Comparison of ENCODE assay signal across 1 cellular context in the genomic region with DNA sequence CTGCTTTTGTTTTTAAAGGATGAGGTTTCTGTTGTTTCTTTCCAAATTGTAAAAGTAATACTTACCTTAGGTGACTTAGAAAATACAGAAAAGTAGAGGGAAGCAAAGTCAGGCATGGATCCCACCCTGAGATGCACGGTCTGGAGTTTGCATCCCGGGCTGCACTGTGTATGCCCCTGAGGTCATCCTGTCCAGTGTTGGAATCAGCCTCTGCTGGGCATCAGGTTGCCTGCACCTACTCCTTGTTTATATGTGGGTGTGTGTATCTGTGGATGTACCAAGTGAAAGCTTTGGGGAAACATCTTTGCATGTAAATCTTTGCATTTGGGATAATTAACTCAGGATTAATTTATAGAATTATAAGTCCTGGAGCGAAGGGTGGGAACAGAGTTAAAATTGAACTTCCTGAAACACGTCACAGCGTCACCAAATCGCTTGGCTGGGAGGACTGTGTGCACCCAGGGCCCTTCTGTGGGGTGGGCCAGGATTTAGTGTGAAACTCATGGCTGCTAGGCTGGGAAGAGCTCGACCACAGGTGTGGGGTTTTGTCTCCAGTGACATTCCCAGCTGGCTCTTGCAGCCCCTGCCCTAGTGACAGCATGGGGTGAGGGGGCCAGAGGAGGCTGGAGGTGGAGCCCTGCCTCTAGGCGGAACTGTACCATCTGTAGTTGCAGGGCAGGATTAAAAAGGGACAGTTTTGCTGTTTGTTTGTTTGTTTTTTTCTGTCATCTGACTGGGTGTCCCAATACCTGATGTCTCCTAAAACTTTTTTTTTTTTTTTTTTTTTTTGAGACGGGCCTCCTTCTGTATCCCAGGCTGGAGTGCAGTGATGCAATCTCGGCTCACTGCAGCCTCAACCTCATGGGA.
TF ChIP-seq lines count a peak whose summit lies in the region.

No MANE protein-coding gene starts in this region.

TF ChIP-seq in WTC11, 78 proteins besides CTCF, POLR2A, EP300 and RAD21 (continued from another document):
- no peak for TF ChIP-seq ZMAT4 (CRISPR knock-in tag; IDR thresholded peaks at IDR 0.05)
- TF ChIP-seq, protein P1, sequence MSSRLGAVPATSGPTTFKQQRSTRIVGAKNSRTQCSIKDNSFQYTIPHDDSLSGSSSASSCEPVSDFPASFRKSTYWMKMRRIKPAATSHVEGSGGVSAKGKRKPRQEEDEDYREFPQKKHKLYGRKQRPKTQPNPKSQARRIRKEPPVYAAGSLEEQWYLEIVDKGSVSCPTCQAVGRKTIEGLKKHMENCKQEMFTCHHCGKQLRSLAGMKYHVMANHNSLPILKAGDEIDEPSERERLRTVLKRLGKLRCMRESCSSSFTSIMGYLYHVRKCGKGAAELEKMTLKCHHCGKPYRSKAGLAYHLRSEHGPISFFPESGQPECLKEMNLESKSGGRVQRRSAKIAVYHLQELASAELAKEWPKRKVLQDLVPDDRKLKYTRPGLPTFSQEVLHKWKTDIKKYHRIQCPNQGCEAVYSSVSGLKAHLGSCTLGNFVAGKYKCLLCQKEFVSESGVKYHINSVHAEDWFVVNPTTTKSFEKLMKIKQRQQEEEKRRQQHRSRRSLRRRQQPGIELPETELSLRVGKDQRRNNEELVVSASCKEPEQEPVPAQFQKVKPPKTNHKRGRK (CRISPR knock-in tag; IDR thresholded peaks at IDR 0.05; ENCODE audit: borderline replicate concordance) = no peak
- no peak for TF ChIP-seq NR3C1 (CRISPR knock-in tag; conservative IDR thresholded peaks at IDR 0.05; ENCODE audit: low read depth)
- TF ChIP-seq, protein P2, sequence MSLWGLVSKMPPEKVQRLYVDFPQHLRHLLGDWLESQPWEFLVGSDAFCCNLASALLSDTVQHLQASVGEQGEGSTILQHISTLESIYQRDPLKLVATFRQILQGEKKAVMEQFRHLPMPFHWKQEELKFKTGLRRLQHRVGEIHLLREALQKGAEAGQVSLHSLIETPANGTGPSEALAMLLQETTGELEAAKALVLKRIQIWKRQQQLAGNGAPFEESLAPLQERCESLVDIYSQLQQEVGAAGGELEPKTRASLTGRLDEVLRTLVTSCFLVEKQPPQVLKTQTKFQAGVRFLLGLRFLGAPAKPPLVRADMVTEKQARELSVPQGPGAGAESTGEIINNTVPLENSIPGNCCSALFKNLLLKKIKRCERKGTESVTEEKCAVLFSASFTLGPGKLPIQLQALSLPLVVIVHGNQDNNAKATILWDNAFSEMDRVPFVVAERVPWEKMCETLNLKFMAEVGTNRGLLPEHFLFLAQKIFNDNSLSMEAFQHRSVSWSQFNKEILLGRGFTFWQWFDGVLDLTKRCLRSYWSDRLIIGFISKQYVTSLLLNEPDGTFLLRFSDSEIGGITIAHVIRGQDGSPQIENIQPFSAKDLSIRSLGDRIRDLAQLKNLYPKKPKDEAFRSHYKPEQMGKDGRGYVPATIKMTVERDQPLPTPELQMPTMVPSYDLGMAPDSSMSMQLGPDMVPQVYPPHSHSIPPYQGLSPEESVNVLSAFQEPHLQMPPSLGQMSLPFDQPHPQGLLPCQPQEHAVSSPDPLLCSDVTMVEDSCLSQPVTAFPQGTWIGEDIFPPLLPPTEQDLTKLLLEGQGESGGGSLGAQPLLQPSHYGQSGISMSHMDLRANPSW (CRISPR knock-in tag; conservative IDR thresholded peaks at IDR 0.05; ENCODE audit: low read depth) = no peak
- TF ChIP-seq ZBTB43 (CRISPR knock-in tag; IDR thresholded peaks at IDR 0.05) = no peak
- TF ChIP-seq, protein P3, sequence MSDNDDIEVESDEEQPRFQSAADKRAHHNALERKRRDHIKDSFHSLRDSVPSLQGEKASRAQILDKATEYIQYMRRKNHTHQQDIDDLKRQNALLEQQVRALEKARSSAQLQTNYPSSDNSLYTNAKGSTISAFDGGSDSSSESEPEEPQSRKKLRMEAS (CRISPR knock-in tag; IDR thresholded peaks at IDR 0.05) = no peak
- TF ChIP-seq, protein P4, sequence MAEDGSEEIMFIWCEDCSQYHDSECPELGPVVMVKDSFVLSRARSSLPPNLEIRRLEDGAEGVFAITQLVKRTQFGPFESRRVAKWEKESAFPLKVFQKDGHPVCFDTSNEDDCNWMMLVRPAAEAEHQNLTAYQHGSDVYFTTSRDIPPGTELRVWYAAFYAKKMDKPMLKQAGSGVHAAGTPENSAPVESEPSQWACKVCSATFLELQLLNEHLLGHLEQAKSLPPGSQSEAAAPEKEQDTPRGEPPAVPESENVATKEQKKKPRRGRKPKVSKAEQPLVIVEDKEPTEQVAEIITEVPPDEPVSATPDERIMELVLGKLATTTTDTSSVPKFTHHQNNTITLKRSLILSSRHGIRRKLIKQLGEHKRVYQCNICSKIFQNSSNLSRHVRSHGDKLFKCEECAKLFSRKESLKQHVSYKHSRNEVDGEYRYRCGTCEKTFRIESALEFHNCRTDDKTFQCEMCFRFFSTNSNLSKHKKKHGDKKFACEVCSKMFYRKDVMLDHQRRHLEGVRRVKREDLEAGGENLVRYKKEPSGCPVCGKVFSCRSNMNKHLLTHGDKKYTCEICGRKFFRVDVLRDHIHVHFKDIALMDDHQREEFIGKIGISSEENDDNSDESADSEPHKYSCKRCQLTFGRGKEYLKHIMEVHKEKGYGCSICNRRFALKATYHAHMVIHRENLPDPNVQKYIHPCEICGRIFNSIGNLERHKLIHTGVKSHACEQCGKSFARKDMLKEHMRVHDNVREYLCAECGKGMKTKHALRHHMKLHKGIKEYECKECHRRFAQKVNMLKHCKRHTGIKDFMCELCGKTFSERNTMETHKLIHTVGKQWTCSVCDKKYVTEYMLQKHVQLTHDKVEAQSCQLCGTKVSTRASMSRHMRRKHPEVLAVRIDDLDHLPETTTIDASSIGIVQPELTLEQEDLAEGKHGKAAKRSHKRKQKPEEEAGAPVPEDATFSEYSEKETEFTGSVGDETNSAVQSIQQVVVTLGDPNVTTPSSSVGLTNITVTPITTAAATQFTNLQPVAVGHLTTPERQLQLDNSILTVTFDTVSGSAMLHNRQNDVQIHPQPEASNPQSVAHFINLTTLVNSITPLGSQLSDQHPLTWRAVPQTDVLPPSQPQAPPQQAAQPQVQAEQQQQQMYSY (CRISPR knock-in tag; IDR thresholded peaks at IDR 0.05) = no peak
- TF ChIP-seq ZNF671 (CRISPR knock-in tag; IDR thresholded peaks at IDR 0.05) = no peak
- no peak for TF ChIP-seq IRF1 (CRISPR knock-in tag; IDR thresholded peaks at IDR 0.05)
- TF ChIP-seq ZBTB21 (CRISPR knock-in tag; IDR thresholded peaks at IDR 0.05; ENCODE audit: borderline replicate concordance) = no peak
- TF ChIP-seq, protein P5, sequence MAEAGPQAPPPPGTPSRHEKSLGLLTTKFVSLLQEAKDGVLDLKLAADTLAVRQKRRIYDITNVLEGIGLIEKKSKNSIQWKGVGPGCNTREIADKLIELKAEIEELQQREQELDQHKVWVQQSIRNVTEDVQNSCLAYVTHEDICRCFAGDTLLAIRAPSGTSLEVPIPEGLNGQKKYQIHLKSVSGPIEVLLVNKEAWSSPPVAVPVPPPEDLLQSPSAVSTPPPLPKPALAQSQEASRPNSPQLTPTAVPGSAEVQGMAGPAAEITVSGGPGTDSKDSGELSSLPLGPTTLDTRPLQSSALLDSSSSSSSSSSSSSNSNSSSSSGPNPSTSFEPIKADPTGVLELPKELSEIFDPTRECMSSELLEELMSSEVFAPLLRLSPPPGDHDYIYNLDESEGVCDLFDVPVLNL (CRISPR knock-in tag; IDR thresholded peaks at IDR 0.05; ENCODE audit: borderline replicate concordance, low read depth) = no peak
